8 cellular contexts compared by ENCODE assay signal in the genomic region with DNA sequence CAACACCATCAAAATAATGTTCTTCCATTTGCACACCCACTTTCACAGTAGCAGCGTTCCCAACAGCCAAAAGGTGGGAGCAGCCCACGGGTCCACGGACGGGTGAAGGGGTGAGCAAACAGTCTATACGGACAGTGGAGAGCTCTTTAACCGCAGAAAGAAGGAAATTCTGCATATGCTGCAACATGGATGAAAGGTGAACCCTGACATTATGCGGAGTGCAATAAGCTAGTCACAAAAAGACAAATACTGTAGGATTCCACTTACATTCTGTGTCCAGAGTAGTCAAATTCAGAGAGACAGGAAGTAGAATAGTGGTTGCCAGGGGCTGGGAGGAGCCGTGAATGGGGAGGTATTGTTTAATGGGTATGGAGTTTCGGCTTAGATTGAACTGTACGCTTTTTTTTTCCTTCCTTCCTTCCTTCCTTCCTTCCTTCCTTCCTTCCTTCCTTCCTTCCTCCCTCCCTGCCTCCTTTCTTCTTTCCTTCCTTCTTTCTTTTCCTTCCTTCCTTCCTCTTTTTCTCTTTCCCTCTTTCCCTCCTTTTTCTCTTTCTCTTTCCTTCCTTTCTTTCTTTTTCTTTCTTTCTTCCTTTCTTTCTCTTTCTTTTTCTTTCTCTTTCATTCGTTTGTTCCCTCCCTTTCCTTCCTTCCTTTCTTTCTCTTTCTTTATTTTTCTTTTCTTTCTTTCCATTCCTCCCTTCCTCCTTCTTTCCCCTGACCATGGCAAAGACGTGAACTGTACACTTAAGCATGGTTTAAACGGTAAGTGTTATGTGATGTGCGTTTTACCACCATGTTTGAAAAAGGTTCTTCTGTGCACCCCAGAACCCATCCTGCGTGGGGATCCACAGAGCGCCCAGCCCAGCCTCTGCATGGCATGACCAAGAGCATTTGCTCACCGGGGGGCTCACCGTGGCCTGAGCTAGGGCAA. TPM values are rescaled to one million over a fixed set of nuclear protein-coding genes. Genes with fewer than 3 reads are reported as not detected.
DNase-seq lines count a peak whose midpoint lies in the region; ATAC-seq, FAIRE-seq and TF ChIP-seq lines count a peak whose summit lies in the region.

No MANE protein-coding gene starts in this region.

- no peaks in the 10 kb centered on the region for H3F3A ChIP-seq in PC-3 (ENCODE audit: low read length, unreplicated experiment)

- H3K27me3 ChIP-seq in PC-3 (ENCODE audit: low read length) (no peaks in the 10 kb centered on the region), subcutaneous abdominal adipose tissue (ENCODE audit: control insufficient read depth in 5 of 5, insufficient read depth in 4 of 5, low read length in 5 of 5) (no peaks in the 10 kb centered on the region)

- no peak for FAIRE-seq in A549 (lab: Jason Lieb, UNC)
- peak; percentile 50 for FAIRE-seq in G401.6 (lab: Jason Lieb, UNC)

- BruUV-seq in PC-3 (replicated peaks; lab: Mats Ljungman, UMichigan): TSS peak; percentile 89

- ATAC-seq in A549 (peak; percentile 59 to 74), HG03378 (IDR thresholded peaks at IDR 0.05; ENCODE audit: unreplicated experiment) (peak; percentile 20), PC-3 (peak; percentile 42), left lobe of liver (peak; percentile 25)

- intact Hi-C loops in PC-3 (cut with micrococcal nuclease): loop anchor here (2.0 kb wide), 1 partner anchor 169 kb away; no protein-coding TSS in a partner anchor

- H3K9me2 ChIP-seq in PC-3 (replicated peaks; ENCODE audit: low read length): no peaks in the 10 kb centered on the region

- H3K36me3 Mint-ChIP-seq in chondrocyte (ENCODE audit: low read depth): no peaks in the 10 kb centered on the region

- H2AFZ ChIP-seq in PC-3 (ENCODE audit: low read length): peak overlapping the region; percentile 62

- no peaks in the 10 kb centered on the region for H3K27me3 Mint-ChIP-seq in chondrocyte (ENCODE audit: low read depth)

- H3K27ac ChIP-seq in A549 (peak overlapping the region; percentile 85 to 88), PC-3 (ENCODE audit: low read length) (peak overlapping the region; percentile 89), subcutaneous abdominal adipose tissue (ENCODE audit: low read depth, low read length) (peak overlapping the region; percentile 83)

- TF ChIP-seq EP300 in A549 (IDR thresholded peaks at IDR 0.05): no peak

- H3K4me3 ChIP-seq in A549 (peak overlapping the region; percentile 51), PC-3 (ENCODE audit: low read length) (peak overlapping the region; percentile 68), subcutaneous abdominal adipose tissue (ENCODE audit: low read depth in 1 of 5, low read length in 5 of 5) (peak overlapping the region; percentile 69 to 87 (median 83))

- H3K27ac Mint-ChIP-seq in chondrocyte (ENCODE audit: unreplicated experiment): peak overlapping the region; percentile 94

- no peaks in the 10 kb centered on the region for H3K9me3 Mint-ChIP-seq in chondrocyte (ENCODE audit: low read depth)

- peaks cover 14% of the 10 kb centered on the region for H3K4me1 Mint-ChIP-seq in chondrocyte (ENCODE audit: low read depth)

- peak overlapping the region; percentile 77 for H3K4me3 Mint-ChIP-seq in chondrocyte (ENCODE audit: unreplicated experiment)

- CTCF ChIA-PET in A549 (lab: Yijun Ruan, JAX) (interaction anchor here (0.5 to 3.4 kb wide), 45 partner anchors 7 to 400 kb away, joined by 3 to 49 read pairs (median 4); no protein-coding TSS in a partner anchor), PC-3 (lab: Charles Lee) (interaction anchor here (0.6 to 1.7 kb wide), 5 partner anchors 66 to 169 kb away, joined by 3 to 13 read pairs (median 4); no protein-coding TSS in a partner anchor)

- no peaks in the 10 kb centered on the region for H4K20me1 ChIP-seq in PC-3 (ENCODE audit: low read length)

- H3K4me1 ChIP-seq in A549 (peaks cover 32% of the 10 kb centered on the region), PC-3 (ENCODE audit: insufficient read depth, low read length) (peaks cover 36% of the 10 kb centered on the region), subcutaneous abdominal adipose tissue (ENCODE audit: control insufficient read depth in 5 of 5, insufficient read depth in 5 of 5, low read length in 5 of 5) (peaks cover 0 to 22% (median 19%) of the 10 kb centered on the region in 5 donors)

- H3K9ac ChIP-seq in PC-3 (ENCODE audit: low read length) (peak overlapping the region; percentile 79), subcutaneous abdominal adipose tissue (ENCODE audit: low read length in 5 of 5) (peak overlapping the region; percentile 5 to 72 (median 67))

- H3K9me3 ChIP-seq in A549 (no peaks in the 10 kb centered on the region), PC-3 (ENCODE audit: low read length) (no peaks in the 10 kb centered on the region), subcutaneous abdominal adipose tissue (ENCODE audit: control insufficient read depth in 5 of 5, low read length in 5 of 5) (no peaks in the 10 kb centered on the region)

- WGBS in A549 (ENCODE audit: missing lambda C conversion rate): 16% methylated on average over 18 of the region's 18 CpGs

- DNase-seq in A549 (ENCODE audit: low read depth in 1 of 2, low spot score in 1 of 2) (peak in 1 of 2 experiments; percentile 80), PC-3 (peak; percentile 82), chondrocyte (ENCODE audit: low spot score) (no peak), left lobe of liver (ENCODE audit: low spot score) (no peak)
- DNase-seq in stimulated activated CD4-positive, alpha-beta T cell treated with anti-CD3 and anti-CD28 coated beads, Interleukin-4, amount 100 ng/mL, for 4 hours: no peak

- TF ChIP-seq CTCF in A549 (IDR thresholded peaks at IDR 0.05) (no peak), PC-3 (conservative IDR thresholded peaks at IDR 0.05; ENCODE audit: low read depth, low read length) (no peak), chondrocyte (IDR thresholded peaks at IDR 0.05) (no peak)

- no peak for TF ChIP-seq POLR2A in A549 (IDR thresholded peaks at IDR 0.05; ENCODE audit: low read length)

- H3K4me2 ChIP-seq in A549: peak overlapping the region; percentile 83
- peak overlapping the region; percentile 85 for H3K4me2 ChIP-seq in PC-3 (ENCODE audit: low read length)

- no peaks in the 10 kb centered on the region for H3K36me3 ChIP-seq in PC-3 (ENCODE audit: low read depth, low read length)
- no peaks in the 10 kb centered on the region for H3K36me3 ChIP-seq in subcutaneous abdominal adipose tissue (ENCODE audit: control insufficient read depth in 5 of 5, insufficient read depth in 5 of 5, low read length in 5 of 5)

- H3K79me2 ChIP-seq in PC-3 (ENCODE audit: low read length): no peaks in the 10 kb centered on the region

- TF ChIP-seq RAD21 in A549 (conservative IDR thresholded peaks at IDR 0.05 in 1 of 2, IDR thresholded peaks at IDR 0.05 in 1 of 2): no peak

- POLR2A ChIA-PET in A549 (lab: Yijun Ruan, JAX): interaction anchor here (0.7 to 2.7 kb wide), 8 partner anchors 16 to 70 kb away, joined by 3 to 23 read pairs (median 4); partner anchors contain the start of gene ANKRD9
- POLR2A ChIA-PET in PC-3 (lab: Charles Lee; ENCODE audit: unreplicated experiment): interaction anchor here (1.0 kb wide), 1 partner anchor 19 kb away, joined by 5 read pairs; no protein-coding TSS in a partner anchor

TF ChIP-seq in A549, 52 proteins besides CTCF, POLR2A, EP300 and RAD21 (continues in another document):
- TF ChIP-seq CHD4 (IDR thresholded peaks at IDR 0.05; ENCODE audit: borderline replicate concordance): no peak
- 0 out of 5 replicates have a peak, but pooled peaks of 1 of the 2 experiments have one; percentile 29 for TF ChIP-seq JUN (IDR thresholded peaks at IDR 0.05)
- TF ChIP-seq HOXA7 (CRISPR knock-in tag; IDR thresholded peaks at IDR 0.05): no peak
- TF ChIP-seq BCL3 (IDR thresholded peaks at IDR 0.05): peak; percentile 41; the same call in 1 of the 3 replicates
- no peak for TF ChIP-seq NR3C1 (IDR thresholded peaks at IDR 0.05)
- no peak for TF ChIP-seq REST (IDR thresholded peaks at IDR 0.05)

RNA-seq across cellular contexts. Expression of gene ANKRD9, which starts 15.9 kb away (rescaled TPM):
- 6.3 and 7.5 TPM in 2 replicates for polyA plus RNA-seq in A549 (2011; rRNA removed)
- 25.6 and 37.7 TPM in 2 replicates for polyA plus RNA-seq in A549 (2012; cell fraction: cytosol; rRNA removed)
- 56.7 and 92.9 TPM in 2 replicates for polyA plus RNA-seq in A549 (2012; cell fraction: nucleus; rRNA removed)
- polyA plus RNA-seq in A549 (2017; fragmentation: RNase III; extraction: RNeasy Plus Mini Kit Qiagen cat#74134 plus additional on column Dnase treatment): 8.7 to 12.4 TPM (median 11.8 TPM) in 3 replicates
- 5.0 and 6.9 TPM in 2 replicates for polyA minus RNA-seq in A549 (2011; rRNA and poly(A)+ RNA removed)
- total RNA-seq in PC-3 (2014; rRNA removed): 52.6 and 87.6 TPM in 2 replicates
- 17.3 to 19.5 TPM (median 18.0 TPM) in 3 replicates for total RNA-seq in chondrocyte
- 14.5 TPM for total RNA-seq in left lobe of liver
